Comparison of ENCODE assay signal across 13 cellular contexts in the genomic region with DNA sequence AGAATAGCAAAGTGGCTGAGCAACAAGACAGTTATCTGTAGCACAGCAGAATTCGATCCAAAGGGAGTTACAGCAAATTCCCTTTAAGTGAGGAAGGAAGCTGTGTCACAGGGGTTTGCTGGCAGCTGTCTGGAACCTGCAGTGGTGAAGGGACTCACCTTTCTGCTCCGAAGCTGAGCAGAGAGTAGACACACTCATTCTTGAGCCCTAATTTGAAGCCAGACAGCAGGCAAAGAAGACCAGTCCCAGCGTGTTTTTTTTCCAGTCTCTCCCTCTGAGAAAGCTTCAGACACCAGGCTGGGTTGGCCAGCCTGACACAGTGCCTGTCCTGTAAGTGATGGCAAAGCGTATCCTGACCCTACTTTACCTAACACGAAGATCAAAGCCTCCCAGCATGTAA.
"Had no signal": no experiment of that assay in that cellular context is flagged by ENCODE, and none has a peak within 500 bp of the region (broad histone marks: within the 10 kb centered on the region; RNA-seq: fewer than 3 reads in every experiment).

No MANE protein-coding gene starts in this region.

- H3K27ac ChIP-seq: heart right ventricle, stomach had no signal

- DNase-seq: activated B cell treated with CpG ODN at 0.5 μM for 24 hours; activated CD4-positive, alpha-beta T cell treated with anti-CD3 and anti-CD28 coated beads, Interleukin-2, amount 10 ng/mL, durations not matched to agents 24 days and 14 days; activated naive CD4-positive, alpha-beta T cell; activated naive CD8-positive, alpha-beta T cell treated with anti-CD3 and anti-CD28 coated beads, Interleukin-2, amount 50 U/mL, for 24 hours; foreskin melanocyte; heart right ventricle; kidney; stomach had no signal

- H3K27me3 ChIP-seq: heart right ventricle, stomach, tibial nerve had no signal

- H3K27ac Mint-ChIP-seq: activated B cell treated with CpG ODN at 0.5 μM for 24 hours; activated CD4-positive, alpha-beta T cell treated with anti-CD3 and anti-CD28 coated beads, Interleukin-2, amount 10 ng/mL, durations not matched to agents 24 days and 14 days; activated naive CD8-positive, alpha-beta T cell treated with anti-CD3 and anti-CD28 coated beads, Interleukin-2, amount 50 U/mL, for 24 hours; activated T-helper 1 cell treated with anti-CD3 and anti-CD28 coated beads, Interleukin-12 subunit alpha, Interleukin-12 subunit beta, Interleukin-2, Interleukin-4 antibody, amounts not matched to agents 30 ng/mL and 10 ng/mL and 1 ng/mL, durations not matched to agents 14 hours and 24 hours and 36 hours; mesothelial cell of epicardium; T-helper 1 cell treated with Interleukin-12 subunit alpha and Interleukin-12 subunit beta and Interleukin-4 antibody, amounts not matched to agents 30 μg/mL and 1 μg/mL, for 36 hours had no signal

- H3K4me3 Mint-ChIP-seq: activated B cell treated with CpG ODN at 0.5 μM for 24 hours; activated CD4-positive, alpha-beta T cell treated with anti-CD3 and anti-CD28 coated beads, Interleukin-2, amount 10 ng/mL, durations not matched to agents 24 days and 14 days; activated naive CD8-positive, alpha-beta T cell treated with anti-CD3 and anti-CD28 coated beads, Interleukin-2, amount 50 U/mL, for 24 hours; activated T-helper 1 cell treated with anti-CD3 and anti-CD28 coated beads, Interleukin-12 subunit alpha, Interleukin-12 subunit beta, Interleukin-2, Interleukin-4 antibody, amounts not matched to agents 30 ng/mL and 10 ng/mL and 1 ng/mL, durations not matched to agents 14 hours and 24 hours and 36 hours; central memory CD8-positive, alpha-beta T cell; mesothelial cell of epicardium; T-helper 1 cell treated with Interleukin-12 subunit alpha and Interleukin-12 subunit beta and Interleukin-4 antibody, amounts not matched to agents 30 μg/mL and 1 μg/mL, for 36 hours had no signal

- H3K4me1 Mint-ChIP-seq: activated B cell treated with CpG ODN at 0.5 μM for 24 hours; activated CD4-positive, alpha-beta T cell treated with anti-CD3 and anti-CD28 coated beads, Interleukin-2, amount 10 ng/mL, durations not matched to agents 24 days and 14 days; activated naive CD8-positive, alpha-beta T cell treated with anti-CD3 and anti-CD28 coated beads, Interleukin-2, amount 50 U/mL, for 24 hours; central memory CD8-positive, alpha-beta T cell had no signal

- H3K27me3 Mint-ChIP-seq: activated B cell treated with CpG ODN at 0.5 μM for 24 hours; activated CD4-positive, alpha-beta T cell treated with anti-CD3 and anti-CD28 coated beads, Interleukin-2, amount 10 ng/mL, durations not matched to agents 24 days and 14 days had no signal

- H3K9me3 Mint-ChIP-seq: activated B cell treated with CpG ODN at 0.5 μM for 24 hours; activated CD4-positive, alpha-beta T cell treated with anti-CD3 and anti-CD28 coated beads, Interleukin-2, amount 10 ng/mL, durations not matched to agents 24 days and 14 days; activated naive CD8-positive, alpha-beta T cell treated with anti-CD3 and anti-CD28 coated beads, Interleukin-2, amount 50 U/mL, for 24 hours; activated T-helper 1 cell treated with anti-CD3 and anti-CD28 coated beads, Interleukin-12 subunit alpha, Interleukin-12 subunit beta, Interleukin-2, Interleukin-4 antibody, amounts not matched to agents 30 ng/mL and 10 ng/mL and 1 ng/mL, durations not matched to agents 14 hours and 24 hours and 36 hours; central memory CD8-positive, alpha-beta T cell; mesothelial cell of epicardium; T-helper 1 cell treated with Interleukin-12 subunit alpha and Interleukin-12 subunit beta and Interleukin-4 antibody, amounts not matched to agents 30 μg/mL and 1 μg/mL, for 36 hours had no signal

- H3K36me3 ChIP-seq: heart right ventricle, stomach, tibial nerve had no signal

- H3K4me3 ChIP-seq: heart right ventricle, stomach, tibial nerve had no signal

- H3K9me3 ChIP-seq: heart right ventricle, stomach, tibial nerve had no signal

- ATAC-seq: activated naive CD8-positive, alpha-beta T cell treated with anti-CD3 and anti-CD28 coated beads, Interleukin-2, amount 50 U/mL, for 24 hours; heart right ventricle had no signal
